ENCODE assay signal across 1 cellular context in the genomic region with DNA sequence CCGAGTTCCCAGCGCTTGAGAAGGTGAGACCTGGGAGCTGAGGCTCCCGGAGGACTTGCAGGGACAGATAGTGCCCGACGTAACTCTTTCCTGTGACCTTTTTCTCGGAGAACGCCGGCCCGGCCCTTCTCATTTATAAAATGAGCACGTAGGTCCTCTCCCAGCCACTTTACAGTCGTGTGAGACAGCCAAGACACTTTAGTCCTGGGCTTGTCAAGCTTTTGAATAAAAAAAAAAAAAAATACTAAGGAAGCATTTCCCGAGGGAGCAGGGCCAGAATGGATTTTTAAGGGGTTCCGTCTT.
TF ChIP-seq lines count a peak whose summit lies in the region.

No MANE protein-coding gene starts in this region.

TF ChIP-seq in IMR-90, 13 proteins besides CTCF, POLR2A, EP300 and RAD21:
- TF ChIP-seq, protein P1, sequence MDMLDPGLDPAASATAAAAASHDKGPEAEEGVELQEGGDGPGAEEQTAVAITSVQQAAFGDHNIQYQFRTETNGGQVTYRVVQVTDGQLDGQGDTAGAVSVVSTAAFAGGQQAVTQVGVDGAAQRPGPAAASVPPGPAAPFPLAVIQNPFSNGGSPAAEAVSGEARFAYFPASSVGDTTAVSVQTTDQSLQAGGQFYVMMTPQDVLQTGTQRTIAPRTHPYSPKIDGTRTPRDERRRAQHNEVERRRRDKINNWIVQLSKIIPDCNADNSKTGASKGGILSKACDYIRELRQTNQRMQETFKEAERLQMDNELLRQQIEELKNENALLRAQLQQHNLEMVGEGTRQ (IDR thresholded peaks at IDR 0.05; ENCODE audit: low read depth, low read length): no peak
- no peak; the same call in 1 of the 2 replicates for TF ChIP-seq SMC3 (IDR thresholded peaks at IDR 0.05; ENCODE audit: low read depth, low read length)
- no peak for TF ChIP-seq CHD1 (IDR thresholded peaks at IDR 0.05; ENCODE audit: low read depth, low read length)
- TF ChIP-seq BHLHE40 (IDR thresholded peaks at IDR 0.05; ENCODE audit: low read depth, low read length): no peak
- no peak for TF ChIP-seq RFX5 (IDR thresholded peaks at IDR 0.05; ENCODE audit: low read depth, low read length)
- TF ChIP-seq MXI1 (IDR thresholded peaks at IDR 0.05; ENCODE audit: borderline replicate concordance, low read depth, low read length): no peak
- TF ChIP-seq NFE2L2 (IDR thresholded peaks at IDR 0.05; ENCODE audit: low read depth, low read length): no peak
